In genomic region chr10:11757452-11757819, GRCh38 we compare ENCODE assay signal across 8 cellular contexts. TPM values are rescaled to one million over a fixed set of nuclear protein-coding genes. Genes with fewer than 3 reads are reported as not detected.
DNase-seq lines count a peak whose midpoint lies in the region; ATAC-seq, FAIRE-seq and TF ChIP-seq lines count a peak whose summit lies in the region.

No MANE protein-coding gene starts in this region.

- peaks cover 3% of the 10 kb centered on the region for H3K27me3 Mint-ChIP-seq in astrocyte (ENCODE audit: low read depth, unreplicated experiment)
- peaks cover 7% of the 10 kb centered on the region for H3K27me3 Mint-ChIP-seq in activated CD8-positive, alpha-beta memory T cell treated with anti-CD3 and anti-CD28 coated beads, Interleukin-2, amount 10 ng/mL, durations not matched to agents 7 days and 5 days

- no peaks in the 10 kb centered on the region for H3K9me3 ChIP-seq in KOPT-K1 (ENCODE audit: insufficient read depth, low read length, poor library complexity, severe bottlenecking)
- H3K9me3 ChIP-seq in astrocyte (ENCODE audit: insufficient read depth, low read depth, low read length) = no peaks in the 10 kb centered on the region
- no peaks in the 10 kb centered on the region for H3K9me3 ChIP-seq in HepG2 (ENCODE audit: low read length)

- no peaks in the 10 kb centered on the region for H3K36me3 Mint-ChIP-seq in astrocyte (ENCODE audit: low read depth, unreplicated experiment)
- H3K36me3 Mint-ChIP-seq in activated CD8-positive, alpha-beta memory T cell treated with anti-CD3 and anti-CD28 coated beads, Interleukin-2, amount 10 ng/mL, durations not matched to agents 7 days and 5 days = no peaks in the 10 kb centered on the region

- no peak overlapping the region for H3K4me3 Mint-ChIP-seq in astrocyte (ENCODE audit: unreplicated experiment)
- H3K4me3 Mint-ChIP-seq in activated CD8-positive, alpha-beta memory T cell treated with anti-CD3 and anti-CD28 coated beads, Interleukin-2, amount 10 ng/mL, durations not matched to agents 7 days and 5 days = no peak overlapping the region

- H3K27me3 ChIP-seq in astrocyte (ENCODE audit: insufficient read depth, low read length) (no peaks in the 10 kb centered on the region), HepG2 (ENCODE audit: control insufficient read depth in 1 of 2, insufficient read depth in 2 of 2, low read length in 2 of 2) (peaks cover 0 to 26% of the 10 kb centered on the region in 2 experiments; a peak in 3 of 5 replicates)

- no peaks in the 10 kb centered on the region for H3K79me2 ChIP-seq in astrocyte (ENCODE audit: insufficient read depth, low read length)
- no peaks in the 10 kb centered on the region for H3K79me2 ChIP-seq in HepG2 (ENCODE audit: insufficient read depth, low read length)

- TF ChIP-seq CTCF in AG09319 (IDR thresholded peaks at IDR 0.05; ENCODE audit: low read depth, low read length) = no peak
- TF ChIP-seq CTCF in astrocyte (IDR thresholded peaks at IDR 0.05; ENCODE audit: insufficient read depth, low read depth, low read length) = no peak
- no peak for TF ChIP-seq CTCF in HepG2 (CRISPR knock-in tag; IDR thresholded peaks at IDR 0.05)

- H4K20me1 ChIP-seq in astrocyte (ENCODE audit: insufficient read depth, low read length) (no peaks in the 10 kb centered on the region), HepG2 (ENCODE audit: insufficient read depth, low read length) (no peaks in the 10 kb centered on the region)

- no TSS peak for BruUV-seq in HepG2 (replicated peaks; lab: Mats Ljungman, UMichigan)

- WGBS in HepG2 (ENCODE audit: low lambda C conversion rate) = 0% methylated on average over 3 of the region's 3 CpGs
- 18% methylated on average over 3 of the region's 3 CpGs for WGBS in urinary bladder

- ATAC-seq in HepG2 (peak; percentile 84), HG03280 (IDR thresholded peaks at IDR 0.05; ENCODE audit: unreplicated experiment) (no peak)
- no peak for ATAC-seq in activated CD8-positive, alpha-beta memory T cell treated with anti-CD3 and anti-CD28 coated beads, Interleukin-2, amount 10 ng/mL, durations not matched to agents 7 days and 5 days

- DNase-seq in AG09319 (ENCODE audit: extremely low read depth, low read depth) (peak; percentile 68), astrocyte (ENCODE audit: low read depth) (peak; percentile 84), HepG2 (ENCODE audit: low spot score) (peak; percentile 93), iPS-NIHi11 (ENCODE audit: low spot score) (no peak)
- no peak for DNase-seq in activated CD8-positive, alpha-beta memory T cell treated with anti-CD3 and anti-CD28 coated beads, Interleukin-2, amount 10 ng/mL, durations not matched to agents 7 days and 5 days

- POLR2A ChIA-PET in HepG2 (lab: Yijun Ruan, JAX) = interaction anchor here (1.0 to 1.7 kb wide), 3 partner anchors 41 to 243 kb away, joined by 3 to 7 read pairs (median 4); no protein-coding TSS in a partner anchor

- peak overlapping the region; percentile 7 for H2AFZ ChIP-seq in astrocyte (ENCODE audit: low read depth, low read length)
- H2AFZ ChIP-seq in HepG2 (ENCODE audit: low read length) = peak overlapping the region; percentile 59

- H3K4me1 ChIP-seq in astrocyte (ENCODE audit: insufficient read depth, low read length) (peaks cover 22% of the 10 kb centered on the region), HepG2 (ENCODE audit: insufficient read depth, low read length) (peaks cover 55% of the 10 kb centered on the region), urinary bladder (ENCODE audit: insufficient read depth) (no peaks in the 10 kb centered on the region)

- H3K36me3 ChIP-seq in KOPT-K1 (ENCODE audit: insufficient read depth, low read length) (no peaks in the 10 kb centered on the region), astrocyte (ENCODE audit: insufficient read depth, low read length) (no peaks in the 10 kb centered on the region), HepG2 (replicated peaks in 1 of 2; ENCODE audit: control insufficient read depth in 1 of 2, insufficient read depth in 2 of 2, low read length in 2 of 2) (no peaks in the 10 kb centered on the region), urinary bladder (ENCODE audit: insufficient read depth) (no peaks in the 10 kb centered on the region)

- peaks cover 10% of the 10 kb centered on the region for H3K4me1 Mint-ChIP-seq in astrocyte (ENCODE audit: low read depth, unreplicated experiment)
- H3K4me1 Mint-ChIP-seq in activated CD8-positive, alpha-beta memory T cell treated with anti-CD3 and anti-CD28 coated beads, Interleukin-2, amount 10 ng/mL, durations not matched to agents 7 days and 5 days = no peaks in the 10 kb centered on the region

- H3K27ac Mint-ChIP-seq in astrocyte (ENCODE audit: unreplicated experiment) = peak overlapping the region; percentile 80
- no peak overlapping the region for H3K27ac Mint-ChIP-seq in activated CD8-positive, alpha-beta memory T cell treated with anti-CD3 and anti-CD28 coated beads, Interleukin-2, amount 10 ng/mL, durations not matched to agents 7 days and 5 days

- in situ Hi-C loops in HepG2 (cut with HindIII; ENCODE audit: extremely low pct_ligation_motif_present, low pct_unique_long_range_greater_than_20kb) = loop anchor here (5.0 to 10.0 kb wide), 2 partner anchors 240 to 323 kb away; no protein-coding TSS in a partner anchor

- H3K9ac ChIP-seq in astrocyte (ENCODE audit: low read length) (peak overlapping the region; percentile 58), HepG2 (ENCODE audit: insufficient read depth, low read depth, low read length) (peak overlapping the region; percentile 63)

- H3K9me3 Mint-ChIP-seq in astrocyte (ENCODE audit: unreplicated experiment) = peaks cover 5% of the 10 kb centered on the region
- no peaks in the 10 kb centered on the region for H3K9me3 Mint-ChIP-seq in activated CD8-positive, alpha-beta memory T cell treated with anti-CD3 and anti-CD28 coated beads, Interleukin-2, amount 10 ng/mL, durations not matched to agents 7 days and 5 days (ENCODE audit: low read depth)

- no peak for FAIRE-seq in astrocyte (lab: Jason Lieb, UNC)
- no peak for FAIRE-seq in HepG2 (lab: Jason Lieb, UNC)

- H3K4me2 ChIP-seq in astrocyte (ENCODE audit: low read length) = peak overlapping the region; percentile 41
- H3K4me2 ChIP-seq in HepG2 (ENCODE audit: low read depth, low read length) = peak overlapping the region; percentile 99

- TF ChIP-seq EP300 in HepG2 (IDR thresholded peaks at IDR 0.05; ENCODE audit: low read depth in 2 of 2, low read length in 2 of 2) = peak in 1 of 2 experiments; percentile 62; a peak in 2 of 4 replicates
- no peak for TF ChIP-seq EP300 in HepG2 (CRISPR knock-in tag; IDR thresholded peaks at IDR 0.05; ENCODE audit: borderline replicate concordance)

- intact Hi-C loops in HepG2 (cut with micrococcal nuclease; ENCODE audit: unreplicated experiment) = loop anchor here (1.0 to 5.0 kb wide), 4 partner anchors 59 to 335 kb away; partner anchors contain the start of gene USP6NL

- TF ChIP-seq RAD21 in HepG2 (CRISPR knock-in tag; IDR thresholded peaks at IDR 0.05) = no peak

- H3K4me3 ChIP-seq in astrocyte (ENCODE audit: insufficient read depth, low read depth, low read length) (no peak overlapping the region), HepG2 (replicated peaks in 1 of 3; ENCODE audit: insufficient read depth in 1 of 3, low read depth in 2 of 3, low read length in 3 of 3) (peak overlapping the region; percentile 43 to 68 (median 45); a peak in 5 of 6 replicates), urinary bladder (ENCODE audit: low read depth, low read length) (no peak overlapping the region)

- no peak for TF ChIP-seq POLR2A in HepG2 (IDR thresholded peaks at IDR 0.05; ENCODE audit: insufficient read depth in 1 of 2, low read depth in 2 of 2, low read length in 2 of 2)

- CTCF ChIA-PET in HepG2 (lab: Yijun Ruan, JAX; ENCODE audit: low intra/inter-chr PET ratio, low total read pairs) = interaction anchor here (1.0 to 3.8 kb wide), 3 partner anchors 242 to 333 kb away, joined by 3 to 61 read pairs (median 7); no protein-coding TSS in a partner anchor
- CTCF ChIA-PET in activated CD8-positive, alpha-beta memory T cell treated with anti-CD3 and anti-CD28 coated beads, Interleukin-2, amount 10 ng/mL, durations not matched to agents 7 days and 5 days (lab: Charles Lee) = interaction anchor here (0.6 to 5.0 kb wide), 28 partner anchors 9 to 262 kb away, joined by 3 to 69 read pairs (median 4); partner anchors contain the start of gene ECHDC3

- peak overlapping the region; percentile 24 for H3K27ac ChIP-seq in KOPT-K1 (ENCODE audit: low read depth, low read length, poor library complexity, severe bottlenecking)
- H3K27ac ChIP-seq in astrocyte (ENCODE audit: low read depth, low read length) = peak overlapping the region; percentile 73
- peak overlapping the region; percentile 74 for H3K27ac ChIP-seq in HepG2 (ENCODE audit: extremely low read length, insufficient read depth, low read length)
- H3K27ac ChIP-seq in urinary bladder (ENCODE audit: low read depth) = peak overlapping the region; percentile 71

RNA-seq across cellular contexts. Expression of gene ECHDC3, which starts 15.3 kb away (rescaled TPM):
- total RNA-seq in astrocyte (1.9 and 2.1 TPM in 2 replicates), HepG2 (2016; rRNA removed; fragmentation: Illumina TruSeq; extraction: Trizol) (not detected in 2 replicates), urinary bladder (1.5 TPM)
- not detected in 2 replicates for total RNA-seq in HepG2 (2016; cell fraction: cytosol; rRNA removed; fragmentation: Illumina TruSeq; extraction: Trizol; ENCODE audit: low read depth)
- total RNA-seq in HepG2 (2016; cell fraction: insoluble cytoplasmic fraction; rRNA removed; fragmentation: Illumina TruSeq; extraction: Trizol) = 0.13 TPM in 1 of 2 replicates, not detected in the other
- total RNA-seq in HepG2 (2016; cell fraction: membrane; rRNA removed; fragmentation: Illumina TruSeq; extraction: Trizol) = not detected in 2 replicates
- total RNA-seq in HepG2 (2016; cell fraction: nucleus; rRNA removed; fragmentation: Illumina TruSeq; extraction: Trizol) = not detected in 2 replicates
- polyA plus RNA-seq in HepG2 (2011; rRNA removed) (not detected in 2 replicates), urinary bladder (28.1 TPM)
- polyA plus RNA-seq in HepG2 (2011; cell fraction: cytosol; rRNA removed) = not detected in 2 replicates
- not detected in 2 replicates for polyA plus RNA-seq in HepG2 (2011; cell fraction: nucleus; rRNA removed)
- not detected in 2 replicates for polyA plus RNA-seq in HepG2 (2012)
- polyA plus RNA-seq in HepG2 (2016; cell fraction: cytosol; fragmentation: Illumina TruSeq; extraction: Trizol; ENCODE audit: low read depth) = not detected in 2 replicates
- polyA plus RNA-seq in HepG2 (2016; cell fraction: insoluble cytoplasmic fraction; fragmentation: Illumina TruSeq; extraction: Trizol; ENCODE audit: low read depth) = not detected in 2 replicates
- not detected in 2 replicates for polyA plus RNA-seq in HepG2 (2016; cell fraction: membrane; fragmentation: Illumina TruSeq; extraction: Trizol; ENCODE audit: low read depth)
- not detected in 2 replicates for polyA plus RNA-seq in HepG2 (2016; cell fraction: nucleus; fragmentation: Illumina TruSeq; extraction: Trizol; ENCODE audit: insufficient read depth, low read depth)
- polyA minus RNA-seq in HepG2 (2011; rRNA and poly(A)+ RNA removed; ENCODE audit: low replicate concordance) = 2.3 TPM in 1 of 2 replicates, not detected in the other
- polyA minus RNA-seq in HepG2 (2011; cell fraction: cytosol; rRNA and poly(A)+ RNA removed) = not detected in 2 replicates
- not detected in 2 replicates for polyA minus RNA-seq in HepG2 (2011; cell fraction: nucleus; rRNA and poly(A)+ RNA removed)
- under 1 TPM in 1 of 2 experiments, not detected in 1; 0.16 TPM for total RNA-seq in activated CD8-positive, alpha-beta memory T cell treated with anti-CD3 and anti-CD28 coated beads, Interleukin-2, amount 10 ng/mL, durations not matched to agents 7 days and 5 days

Comparison
In these comparisons a context has a peak if more than half of its experiments do, and no peak if none do; other contexts are left out.
1. DNase-seq: peak in AG09319 (single experiment), astrocyte (single experiment) and HepG2 (single experiment); none in iPS-NIHi11 (single experiment) and activated CD8-positive, alpha-beta memory T cell treated with anti-CD3 and anti-CD28 coated beads, Interleukin-2, amount 10 ng/mL, durations not matched to agents 7 days and 5 days (single experiment).
2. H3K27ac ChIP-seq: peak in every context shown above with its lines; median percentile 74 in HepG2; 73 in astrocyte; 71 in urinary bladder; 24 in KOPT-K1.
3. H3K4me3 ChIP-seq: peak in HepG2 (3 of 3); none in astrocyte (single experiment) and urinary bladder (single experiment).